Comparison of ENCODE assay signal across 8 cellular contexts in the genomic region with DNA sequence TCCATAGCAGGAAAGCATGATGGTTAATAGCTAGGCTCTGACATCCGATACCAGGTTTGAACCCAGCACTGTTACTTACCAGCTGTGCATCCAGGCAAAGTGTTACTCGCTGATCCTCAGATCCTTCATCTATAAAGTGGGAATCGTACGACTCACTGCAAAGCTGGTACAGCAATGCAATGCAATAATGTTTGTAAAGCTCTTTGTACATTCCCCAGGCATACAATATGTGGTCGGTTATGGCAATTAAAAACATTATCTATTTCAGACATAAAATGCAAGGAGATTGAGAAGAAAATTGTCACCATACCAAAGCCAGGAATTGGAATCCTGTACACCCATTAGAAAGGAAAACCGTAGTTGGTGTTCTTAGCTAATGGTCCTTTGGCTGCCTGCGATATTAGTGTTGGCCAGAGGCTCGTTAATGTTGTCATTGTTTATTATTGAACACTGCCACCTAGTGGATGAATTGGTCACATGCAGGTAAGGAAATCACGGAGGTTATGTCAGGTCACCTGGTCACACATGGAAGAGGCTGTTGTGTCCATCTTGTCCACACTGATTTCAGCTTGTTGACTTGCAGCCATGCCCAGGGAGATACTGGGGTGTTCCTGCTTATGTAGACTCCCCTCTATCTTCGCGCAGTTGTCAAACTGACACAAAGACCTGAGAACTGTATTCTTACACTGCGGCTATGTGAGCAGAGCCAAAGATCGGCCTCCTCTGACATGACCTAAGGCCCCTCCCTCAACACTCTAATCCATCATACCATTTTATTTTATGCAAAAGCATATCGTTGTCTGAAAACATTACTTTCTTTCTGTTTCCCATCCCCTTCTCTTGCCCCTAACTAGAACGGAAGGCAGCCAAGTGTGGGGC.
DNase-seq lines count a peak whose midpoint lies in the region; ATAC-seq, FAIRE-seq and TF ChIP-seq lines count a peak whose summit lies in the region.

No MANE protein-coding gene starts in this region.

- no peak overlapping the region for H3K4me3 Mint-ChIP-seq in T-cell

- no peaks in the 10 kb centered on the region for H3K9me3 ChIP-seq in AG04450 (ENCODE audit: control insufficient read depth, insufficient read depth, low read length)
- no peaks in the 10 kb centered on the region for H3K9me3 ChIP-seq in GM12878 (replicated peaks; ENCODE audit: control insufficient read depth, insufficient read depth, low read length)

- no peak overlapping the region for H3K27ac Mint-ChIP-seq in T-cell

- H3K36me3 ChIP-seq in GM12878 (ENCODE audit: control insufficient read depth in 2 of 2, insufficient read depth in 2 of 2, low read length in 1 of 2), result no peaks in the 10 kb centered on the region

- no peak for TF ChIP-seq EP300 in GM12878 (IDR thresholded peaks at IDR 0.05; ENCODE audit: borderline replicate concordance in 1 of 2, control insufficient read depth in 1 of 2, low read depth in 2 of 2, low read length in 2 of 2)

- no peaks in the 10 kb centered on the region for H3K9me3 Mint-ChIP-seq in T-cell

- peak; percentile 88 for FAIRE-seq in GM12878 (lab: Jason Lieb, UNC)

- TF ChIP-seq POLR2A in GM12878 (IDR thresholded peaks at IDR 0.05; ENCODE audit: low read depth, low read length), result no peak

- H3K4me2 ChIP-seq in GM12878 (ENCODE audit: control insufficient read depth, insufficient read depth), result no peak overlapping the region

- H3K27me3 ChIP-seq in AG04450 (ENCODE audit: control insufficient read depth, insufficient read depth, low read length) (no peaks in the 10 kb centered on the region), GM12878 (replicated peaks in 1 of 2; ENCODE audit: control insufficient read depth in 2 of 2, insufficient read depth in 2 of 2, low read length in 1 of 2) (no peaks in the 10 kb centered on the region)

- no peak overlapping the region for H3K27ac ChIP-seq in AG04450 (ENCODE audit: low read depth, low read length)
- H3K27ac ChIP-seq in GM12878 (ENCODE audit: control insufficient read depth, insufficient read depth), result no peak overlapping the region

- no peaks in the 10 kb centered on the region for H4K20me1 ChIP-seq in GM12878 (ENCODE audit: control insufficient read depth, insufficient read depth)

- no peaks in the 10 kb centered on the region for H3K4me1 Mint-ChIP-seq in T-cell

- no peaks in the 10 kb centered on the region for H3K36me3 Mint-ChIP-seq in T-cell

- RAD21 ChIA-PET in GM12878 (lab: Charles Lee; ENCODE audit: unreplicated experiment), result interaction anchor here (0.6 to 5.4 kb wide), 12 partner anchors 49 to 433 kb away, joined by 3 to 57 read pairs (median 6); no protein-coding TSS in a partner anchor

- TF ChIP-seq CTCF in AG04450 (IDR thresholded peaks at IDR 0.05; ENCODE audit: low read depth, low read length), result peak; percentile 74
- TF ChIP-seq CTCF in GM12878 (IDR thresholded peaks at IDR 0.05 in 2 of 3, conservative IDR thresholded peaks at IDR 0.05 in 1 of 3; ENCODE audit: control insufficient read depth in 2 of 3, extremely low read depth in 1 of 3, insufficient read depth in 1 of 3, low read depth in 3 of 3, low read length in 3 of 3), result peak; percentile 69 to 82 (median 72)

- no peaks in the 10 kb centered on the region for H3K4me1 ChIP-seq in GM12878 (ENCODE audit: control insufficient read depth, insufficient read depth, low read length)

- TF ChIP-seq RAD21 in GM12878 (IDR thresholded peaks at IDR 0.05; ENCODE audit: insufficient read depth, low read depth, low read length), result peak; percentile 80

- H3K79me2 ChIP-seq in GM12878 (ENCODE audit: control insufficient read depth, insufficient read depth, low read length), result no peaks in the 10 kb centered on the region

- DNase-seq in AG04450 (ENCODE audit: low read depth, low spot score), result peak; percentile 33
- DNase-seq in NCI-H1436 treated with DMSO at 0.1 percent for 48 hours (lab: John Stamatoyannopoulos, UW), result peak; percentile 14
- DNase-seq in T-cell, result peak in 30 of 34 experiments; percentile 2 to 52 (median 22)
- peak; percentile 26 for DNase-seq in GM12878 (ENCODE audit: low read depth, low spot score)
- DNase-seq in iPS DF 4.7 (ENCODE audit: extremely low read depth, low spot score), result peak; percentile 81
- DNase-seq in stimulated activated CD4-positive, alpha-beta T cell treated with anti-CD3 and anti-CD28 coated beads, Interleukin-12 subunit alpha, Interleukin-12 subunit beta, amount 100 ng/mL, for 24 hours (ENCODE audit: low read depth in 2 of 2), result peak; percentile 17 to 23

- intact Hi-C loops in GM12878 (cut with micrococcal nuclease; ENCODE audit: unreplicated experiment), result loop anchor here (1.0 kb wide), 4 partner anchors 304 to 433 kb away; no protein-coding TSS in a partner anchor

- H3K27me3 Mint-ChIP-seq in T-cell, result no peaks in the 10 kb centered on the region

- H3K4me3 ChIP-seq in AG04450 (ENCODE audit: low read depth, low read length), result no peak overlapping the region
- H3K4me3 ChIP-seq in GM12878, result no peak overlapping the region

- CTCF ChIA-PET in AG04450 (lab: Charles Lee) (interaction anchor here (0.6 to 8.6 kb wide), 36 partner anchors 9 to 662 kb away, joined by 3 to 140 read pairs (median 4); no protein-coding TSS in a partner anchor), T-cell (lab: Charles Lee) (interaction anchor here (0.5 to 5.3 kb wide), 38 partner anchors 10 to 445 kb away, joined by 3 to 37 read pairs (median 4); no protein-coding TSS in a partner anchor), GM12878 (lab: Yijun Ruan, JAX) (interaction anchor here (0.5 to 7.1 kb wide), 32 partner anchors 9 to 433 kb away, joined by 3 to 86 read pairs (median 4); no protein-coding TSS in a partner anchor)

- BruUV-seq in GM12878 (replicated peaks; lab: Mats Ljungman, UMichigan), result no TSS peak

- peak; percentile 94 for ATAC-seq in GM18508 (IDR thresholded peaks at IDR 0.05; ENCODE audit: insufficient read depth, unreplicated experiment)
- peak; percentile 99 for ATAC-seq in HG02938 (IDR thresholded peaks at IDR 0.05; ENCODE audit: unreplicated experiment)
- ATAC-seq in T-cell (replicated peaks in 1 of 4), result peak; percentile 59 to 77 (median 66)
- ATAC-seq in GM12878, result peak; percentile 99

- no peak overlapping the region for H2AFZ ChIP-seq in GM12878 (ENCODE audit: control insufficient read depth, low read depth, low read length)

- WGBS in GM12878 (ENCODE audit: insufficient coverage, insufficient replicate concordance, low lambda C conversion rate, missing lambda C conversion rate), result 35% methylated on average over 15 of the region's 15 CpGs

- no peak overlapping the region for H3K9ac ChIP-seq in GM12878 (ENCODE audit: control insufficient read depth, insufficient read depth, low read length)

- in situ Hi-C loops in GM12878 (cut with MboI), result loop anchor here (5.0 to 10.0 kb wide), 2 partner anchors 311 to 424 kb away; no protein-coding TSS in a partner anchor

- SMC1A ChIA-PET in GM12878 (lab: Charles Lee; ENCODE audit: uncharacterized antibody, unreplicated experiment), result interaction anchor here (0.7 to 4.0 kb wide), 15 partner anchors 11 to 435 kb away, joined by 3 to 31 read pairs (median 6); no protein-coding TSS in a partner anchor

- POLR2A ChIA-PET in AG04450 (lab: Yijun Ruan, JAX), result no interaction called here
- POLR2A ChIA-PET in T-cell (lab: Charles Lee), result no interaction called here
- POLR2A ChIA-PET in GM12878 (lab: Charles Lee), result no interaction called here

TF ChIP-seq in GM12878, 131 proteins besides CTCF, POLR2A, EP300 and RAD21 (continues in another document):
- TF ChIP-seq, protein P1, sequence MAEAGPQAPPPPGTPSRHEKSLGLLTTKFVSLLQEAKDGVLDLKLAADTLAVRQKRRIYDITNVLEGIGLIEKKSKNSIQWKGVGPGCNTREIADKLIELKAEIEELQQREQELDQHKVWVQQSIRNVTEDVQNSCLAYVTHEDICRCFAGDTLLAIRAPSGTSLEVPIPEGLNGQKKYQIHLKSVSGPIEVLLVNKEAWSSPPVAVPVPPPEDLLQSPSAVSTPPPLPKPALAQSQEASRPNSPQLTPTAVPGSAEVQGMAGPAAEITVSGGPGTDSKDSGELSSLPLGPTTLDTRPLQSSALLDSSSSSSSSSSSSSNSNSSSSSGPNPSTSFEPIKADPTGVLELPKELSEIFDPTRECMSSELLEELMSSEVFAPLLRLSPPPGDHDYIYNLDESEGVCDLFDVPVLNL (IDR thresholded peaks at IDR 0.05; ENCODE audit: low read depth, low read length), result no peak
- no peak for TF ChIP-seq WRNIP1 (IDR thresholded peaks at IDR 0.05; ENCODE audit: borderline replicate concordance, low read depth, low read length)
- TF ChIP-seq, protein P2, sequence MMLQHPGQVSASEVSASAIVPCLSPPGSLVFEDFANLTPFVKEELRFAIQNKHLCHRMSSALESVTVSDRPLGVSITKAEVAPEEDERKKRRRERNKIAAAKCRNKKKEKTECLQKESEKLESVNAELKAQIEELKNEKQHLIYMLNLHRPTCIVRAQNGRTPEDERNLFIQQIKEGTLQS (IDR thresholded peaks at IDR 0.05; ENCODE audit: borderline replicate concordance, extremely low read depth, low read depth, low read length), result 0 out of 2 replicates have a peak, but pooled peaks have one; percentile 22
- TF ChIP-seq BCL11A (IDR thresholded peaks at IDR 0.05; ENCODE audit: low read depth, low read length), result no peak
- TF ChIP-seq NR2C1 (IDR thresholded peaks at IDR 0.05), result no peak
- TF ChIP-seq MTA3 (IDR thresholded peaks at IDR 0.05; ENCODE audit: borderline replicate concordance, low read length), result no peak
- TF ChIP-seq RUNX3 (IDR thresholded peaks at IDR 0.05; ENCODE audit: low read length), result no peak
- peak; percentile 44 for TF ChIP-seq NR2F1 (conservative IDR thresholded peaks at IDR 0.05)
- TF ChIP-seq, protein P3, sequence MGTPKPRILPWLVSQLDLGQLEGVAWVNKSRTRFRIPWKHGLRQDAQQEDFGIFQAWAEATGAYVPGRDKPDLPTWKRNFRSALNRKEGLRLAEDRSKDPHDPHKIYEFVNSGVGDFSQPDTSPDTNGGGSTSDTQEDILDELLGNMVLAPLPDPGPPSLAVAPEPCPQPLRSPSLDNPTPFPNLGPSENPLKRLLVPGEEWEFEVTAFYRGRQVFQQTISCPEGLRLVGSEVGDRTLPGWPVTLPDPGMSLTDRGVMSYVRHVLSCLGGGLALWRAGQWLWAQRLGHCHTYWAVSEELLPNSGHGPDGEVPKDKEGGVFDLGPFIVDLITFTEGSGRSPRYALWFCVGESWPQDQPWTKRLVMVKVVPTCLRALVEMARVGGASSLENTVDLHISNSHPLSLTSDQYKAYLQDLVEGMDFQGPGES (IDR thresholded peaks at IDR 0.05), result no peak
- TF ChIP-seq YY1 (IDR thresholded peaks at IDR 0.05; ENCODE audit: low read depth, low read length), result peak; percentile 31; the same call in 1 of the 2 replicates
- no peak for TF ChIP-seq HCFC1 (IDR thresholded peaks at IDR 0.05; ENCODE audit: low read length)
- TF ChIP-seq ZSCAN29 (IDR thresholded peaks at IDR 0.05), result no peak
- no peak for TF ChIP-seq STAT1 (conservative IDR thresholded peaks at IDR 0.05)
- TF ChIP-seq TAF1 (IDR thresholded peaks at IDR 0.05; ENCODE audit: borderline replicate concordance, low read depth, low read length), result no peak
- peak; percentile 79 for TF ChIP-seq SMC3 (IDR thresholded peaks at IDR 0.05; ENCODE audit: borderline replicate concordance, low read length)
- TF ChIP-seq RFX5 (IDR thresholded peaks at IDR 0.05; ENCODE audit: low read depth, low read length), result no peak
- no peak for TF ChIP-seq SIN3A (IDR thresholded peaks at IDR 0.05; ENCODE audit: low read depth, low read length)

Comparison
In these comparisons a context has a peak if more than half of its experiments do, and no peak if none do; other contexts are left out.
1. DNase-seq: peak in every context shown above with its lines; median percentile 81 in iPS DF 4.7; 33 in AG04450; 26 in GM12878; 22 in T-cell; 20 in stimulated activated CD4-positive, alpha-beta T cell treated with anti-CD3 and anti-CD28 coated beads, Interleukin-12 subunit alpha, Interleukin-12 subunit beta, amount 100 ng/mL, for 24 hours; 14 in NCI-H1436 treated with DMSO at 0.1 percent for 48 hours.